Comparison of ENCODE assay signal across 2 cellular contexts in the genomic region with DNA sequence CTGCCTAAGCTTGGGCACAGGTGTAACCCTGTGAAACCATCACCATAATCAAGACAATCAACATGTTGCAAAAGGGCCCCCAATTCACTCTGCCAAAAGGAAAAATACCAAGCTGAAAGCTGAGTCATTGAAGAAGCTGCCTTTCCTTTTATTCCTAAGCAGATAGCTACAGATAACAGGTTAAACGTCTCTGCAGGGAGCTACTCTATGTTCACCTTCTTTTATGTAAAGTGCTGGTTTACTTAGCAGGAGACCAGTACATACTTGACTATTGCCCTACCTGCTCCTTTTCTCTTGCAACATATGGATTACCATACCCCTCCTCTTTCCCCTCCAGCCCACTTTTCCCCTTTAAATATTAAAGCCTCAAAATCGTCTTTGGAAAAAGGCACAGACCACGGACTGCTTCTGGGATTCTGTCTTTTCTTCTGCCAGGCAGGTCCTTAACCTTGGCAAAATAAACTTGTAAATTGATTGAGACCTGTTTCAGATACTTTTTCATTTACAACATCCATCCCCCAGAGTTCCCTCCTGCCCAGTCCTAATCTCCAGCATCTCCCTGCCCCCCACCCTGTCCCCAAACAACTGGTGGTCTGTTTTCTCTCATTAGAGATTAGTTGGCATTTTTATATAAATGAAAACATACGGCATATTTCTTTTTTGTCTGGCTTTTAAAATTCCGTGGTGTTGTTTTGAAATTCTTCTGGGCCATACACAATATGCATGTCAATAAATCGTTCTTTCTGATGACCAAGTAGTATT.
A peak's percentile ranks its signal among the peaks of the same experiment; 100 is the strongest.
TF ChIP-seq lines count a peak whose summit lies in the region.

No MANE protein-coding gene starts in this region.

TF ChIP-seq in K562, 482 proteins besides CTCF, POLR2A, EP300 and RAD21:
- TF ChIP-seq NFE2 (IDR thresholded peaks at IDR 0.05; ENCODE audit: low read depth) (0 out of 2 replicates have a peak, but pooled peaks have one; percentile 24), MYNN (IDR thresholded peaks at IDR 0.05) (no peak), MYNN (CRISPR knock-in tag; IDR thresholded peaks at IDR 0.05) (no peak), FOXJ2 (tag; IDR thresholded peaks at IDR 0.05) (no peak), RBM39 (optimal IDR thresholded peaks at IDR 0.05; ENCODE audit: low read depth, low read length) (no peak), ZNF77 (CRISPR knock-in tag; IDR thresholded peaks at IDR 0.05) (no peak), LEF1 (IDR thresholded peaks at IDR 0.05) (no peak), NONO (IDR thresholded peaks at IDR 0.05; ENCODE audit: low read depth in 2 of 2, low read length in 1 of 2) (no peak), MAFG (tag; conservative IDR thresholded peaks at IDR 0.05) (peak; percentile 36)

TF ChIP-seq in liver, 16 proteins besides CTCF, POLR2A, EP300 and RAD21:
- TF ChIP-seq NR2F2 (IDR thresholded peaks at IDR 0.05), result no peak
